In the genomic region with DNA sequence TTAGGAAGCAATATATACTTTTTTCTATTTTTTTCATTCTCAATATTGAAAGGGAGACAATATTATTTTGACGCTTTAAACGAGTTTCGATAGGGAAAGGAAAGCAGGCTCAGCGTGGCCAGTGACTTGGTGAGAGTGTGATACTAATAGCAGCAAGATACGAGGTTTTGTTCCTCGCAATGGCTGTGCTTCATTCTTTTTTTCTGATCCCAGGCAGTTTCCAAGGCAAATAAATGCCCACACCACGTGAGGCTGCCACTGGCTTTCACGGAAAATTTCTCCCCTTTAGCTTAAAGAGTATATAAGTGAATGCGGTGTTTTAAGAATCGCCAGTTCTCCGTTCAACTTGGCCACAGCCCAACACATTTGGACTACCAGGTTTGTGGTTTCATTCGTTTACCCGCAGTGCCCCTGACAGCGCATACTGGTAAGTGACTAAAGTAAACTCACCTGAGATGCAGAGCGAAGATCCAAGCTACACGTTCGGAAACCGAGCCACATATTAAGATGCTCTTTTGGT, we compare ENCODE assay signal across 9 cellular contexts.
DNase-seq lines count a peak whose midpoint lies in the region; ATAC-seq and TF ChIP-seq lines count a peak whose summit lies in the region.
"Had no signal": no experiment of that assay in that cellular context is flagged by ENCODE, and none has a peak within 500 bp of the region (broad histone marks: within the 10 kb centered on the region; RNA-seq: fewer than 3 reads in every experiment).

No MANE protein-coding gene starts in this region.

- dilution Hi-C loops in IMR-90 (cut with HindIII; ENCODE audit: low sequenced_read_pairs, unreplicated experiment): no loop called here

- peak overlapping the region; percentile 28; the same call in 1 of the 2 replicates for H3K4me3 ChIP-seq in IMR-90 (ENCODE audit: insufficient read depth, low read depth, low read length)
- peak overlapping the region; percentile 26 for H3K4me3 ChIP-seq in mesendoderm (ENCODE audit: low read length)

- H4K8ac ChIP-seq in IMR-90 (ENCODE audit: low read depth in 2 of 2, low read length in 2 of 2) (no peak overlapping the region), mesendoderm (ENCODE audit: low read depth, low read length) (no peak overlapping the region)

- H2BK15ac ChIP-seq in IMR-90 (ENCODE audit: low read depth, low read length): no peak overlapping the region
- no peak overlapping the region for H2BK15ac ChIP-seq in mesendoderm (replicated peaks; ENCODE audit: low read depth)

- no peak overlapping the region for H3K23ac ChIP-seq in IMR-90 (ENCODE audit: low read depth, low read length)
- peak overlapping the region; percentile 26 for H3K23ac ChIP-seq in mesendoderm (ENCODE audit: low read length)

- H3K4ac ChIP-seq in IMR-90 (ENCODE audit: low read depth, low read length): no peak overlapping the region
- H3K4ac ChIP-seq in mesendoderm (ENCODE audit: low read depth, low read length): no peak overlapping the region

- H2AK9ac ChIP-seq in IMR-90 (replicated peaks; ENCODE audit: low read depth, low read length, poor library complexity): no peak overlapping the region

- H2BK5ac ChIP-seq in IMR-90 (ENCODE audit: low read depth, low read length, poor library complexity, severe bottlenecking) (no peak overlapping the region), mesendoderm (ENCODE audit: low read length) (no peak overlapping the region)

- H3K27ac Mint-ChIP-seq in Calu3 (ENCODE audit: unreplicated experiment): peak overlapping the region; percentile 46
- peak overlapping the region; percentile 14 for H3K27ac Mint-ChIP-seq in activated naive CD8-positive, alpha-beta T cell treated with anti-CD3 and anti-CD28 coated beads, Interleukin-2, amount 10 ng/mL, durations not matched to agents 7 days and 5 days
- H3K27ac Mint-ChIP-seq: dendritic cell treated with granulocyte-macrophage colony-stimulating factor and Interleukin-4, amounts not matched to agents 40 ng/mL and 50 ng/mL, for 4 days had no signal

- intact Hi-C loops in Calu3 (cut with micrococcal nuclease; ENCODE audit: unreplicated experiment): loop anchor here (1.0 to 5.0 kb wide), 4 partner anchors 37 to 150 kb away; no protein-coding TSS in a partner anchor
- intact Hi-C loops in IMR-90 (cut with micrococcal nuclease): loop anchor here (5.0 kb wide), 1 partner anchor 83 kb away; no protein-coding TSS in a partner anchor

- H3K36me3 ChIP-seq in IMR-90 (ENCODE audit: control insufficient read depth, insufficient read depth, low read length) (no peaks in the 10 kb centered on the region), mesendoderm (ENCODE audit: control insufficient read depth, insufficient read depth, low read length) (no peaks in the 10 kb centered on the region)

- H2BK120ac ChIP-seq in IMR-90 (ENCODE audit: low read depth, low read length) (no peak overlapping the region), mesendoderm (ENCODE audit: low read depth, low read length) (no peak overlapping the region)

- H4K5ac ChIP-seq in IMR-90 (ENCODE audit: low read depth, low read length) (no peak overlapping the region), mesendoderm (ENCODE audit: low read length) (no peak overlapping the region)

- in situ Hi-C loops in IMR-90 (cut with MboI; ENCODE audit: low sequenced_read_pairs): no loop called here

- CTCF ChIA-PET in Calu3 (lab: Charles Lee): interaction anchor here (0.9 to 1.9 kb wide), 10 partner anchors 15 to 151 kb away, joined by 3 to 5 read pairs (median 3); no protein-coding TSS in a partner anchor
- CTCF ChIA-PET in IMR-90 (lab: Yijun Ruan, JAX): interaction anchor here (0.6 kb wide), 1 partner anchor 410 kb away, joined by 3 read pairs; no protein-coding TSS in a partner anchor

- H3K9me3 Mint-ChIP-seq in Calu3 (ENCODE audit: low read depth, unreplicated experiment): no peaks in the 10 kb centered on the region
- peaks cover 2% of the 10 kb centered on the region for H3K9me3 Mint-ChIP-seq in activated naive CD8-positive, alpha-beta T cell treated with anti-CD3 and anti-CD28 coated beads, Interleukin-2, amount 10 ng/mL, durations not matched to agents 7 days and 5 days

- H4K91ac ChIP-seq in IMR-90 (ENCODE audit: insufficient read depth, low read depth, low read length): no peak overlapping the region

- no peaks in the 10 kb centered on the region for H3K79me2 ChIP-seq in mesendoderm (ENCODE audit: control insufficient read depth, insufficient read depth, low read length)

- POLR2A ChIA-PET in IMR-90 (lab: Charles Lee; ENCODE audit: unreplicated experiment): no interaction called here
- POLR2A ChIA-PET in activated naive CD8-positive, alpha-beta T cell treated with anti-CD3 and anti-CD28 coated beads, Interleukin-2, amount 10 ng/mL, durations not matched to agents 7 days and 5 days (lab: Charles Lee): interaction anchor here (0.5 to 0.9 kb wide), 2 partner anchors 225 to 297 kb away, joined by 3 to 5 read pairs; no protein-coding TSS in a partner anchor

- H3K9me3 ChIP-seq in IMR-90 (ENCODE audit: control insufficient read depth, insufficient read depth, low read length): no peaks in the 10 kb centered on the region

- no peak for TF ChIP-seq CTCF in Calu3 (IDR thresholded peaks at IDR 0.05; ENCODE audit: unreplicated experiment)
- no peak for TF ChIP-seq CTCF in IMR-90 (conservative IDR thresholded peaks at IDR 0.05; ENCODE audit: low read depth, low read length)

- peaks cover 42% of the 10 kb centered on the region for H3K4me1 Mint-ChIP-seq in Calu3 (ENCODE audit: low read depth, unreplicated experiment)
- H3K4me1 Mint-ChIP-seq in activated naive CD8-positive, alpha-beta T cell treated with anti-CD3 and anti-CD28 coated beads, Interleukin-2, amount 10 ng/mL, durations not matched to agents 7 days and 5 days: peaks cover 49% of the 10 kb centered on the region

- H3K9me1 ChIP-seq in IMR-90 (ENCODE audit: insufficient read depth, low read length): no peaks in the 10 kb centered on the region

- H3K27me3 ChIP-seq in IMR-90 (ENCODE audit: control insufficient read depth, insufficient read depth, low read length) (no peaks in the 10 kb centered on the region), mesendoderm (ENCODE audit: insufficient read depth, low read length, poor library complexity) (no peaks in the 10 kb centered on the region)

- no peaks in the 10 kb centered on the region for H3K27me3 Mint-ChIP-seq in Calu3 (ENCODE audit: unreplicated experiment)
- H3K27me3 Mint-ChIP-seq in activated naive CD8-positive, alpha-beta T cell treated with anti-CD3 and anti-CD28 coated beads, Interleukin-2, amount 10 ng/mL, durations not matched to agents 7 days and 5 days: peaks cover 71% of the 10 kb centered on the region

- H3K56ac ChIP-seq in IMR-90 (ENCODE audit: extremely low read depth, insufficient read depth, low read length): no peak overlapping the region
- peak overlapping the region; percentile 71 for H3K56ac ChIP-seq in mesendoderm (ENCODE audit: low read length)

- peaks cover 1% of the 10 kb centered on the region; the same call in 1 of the 2 replicates for H3K4me1 ChIP-seq in IMR-90 (ENCODE audit: control insufficient read depth, insufficient read depth, low read length)
- peaks cover 8% of the 10 kb centered on the region for H3K4me1 ChIP-seq in mesendoderm (ENCODE audit: control insufficient read depth, low read depth, low read length)

- H3K27ac ChIP-seq in IMR-90 (ENCODE audit: insufficient read depth, low read length) (no peak overlapping the region), mesendoderm (ENCODE audit: low read depth, low read length) (no peak overlapping the region)

- H3K36me3 Mint-ChIP-seq in Calu3 (ENCODE audit: insufficient read depth, unreplicated experiment): peaks cover 57% of the 10 kb centered on the region
- H3K36me3 Mint-ChIP-seq in activated naive CD8-positive, alpha-beta T cell treated with anti-CD3 and anti-CD28 coated beads, Interleukin-2, amount 10 ng/mL, durations not matched to agents 7 days and 5 days: peaks cover 1% of the 10 kb centered on the region

- no peak overlapping the region for H3K9ac ChIP-seq in IMR-90 (ENCODE audit: low read depth, low read length)
- H3K9ac ChIP-seq in mesendoderm (ENCODE audit: low read length): peak overlapping the region; percentile 49

- no peak for TF ChIP-seq RAD21 in IMR-90 (IDR thresholded peaks at IDR 0.05; ENCODE audit: low read length)

- H3K18ac ChIP-seq in IMR-90 (ENCODE audit: low read depth, low read length) (no peak overlapping the region), mesendoderm (ENCODE audit: low read length) (no peak overlapping the region)

- H3K14ac ChIP-seq in IMR-90 (replicated peaks; ENCODE audit: low read depth, low read length): no peak overlapping the region

- H2BK20ac ChIP-seq in IMR-90 (ENCODE audit: low read depth, low read length): no peak overlapping the region

- DNase-seq in Calu3: peak; percentile 28
- no peak for DNase-seq in IMR-90
- DNase-seq in activated naive CD8-positive, alpha-beta T cell treated with anti-CD3 and anti-CD28 coated beads, Interleukin-2, amount 10 ng/mL, durations not matched to agents 7 days and 5 days: no peak
- DNase-seq in mesendoderm: no peak
- no peak for DNase-seq in effector CD8-positive, alpha-beta T cell (lab: John Stamatoyannopoulos, UW)
- DNase-seq in dermis blood vessel endothelial cell: no peak

- H3K4me2 ChIP-seq in IMR-90 (ENCODE audit: low read depth, low read length) (peak overlapping the region; percentile 78), mesendoderm (ENCODE audit: low read length) (peak overlapping the region; percentile 70)

- H2AK5ac ChIP-seq in IMR-90 (ENCODE audit: low read depth, low read length) (no peak overlapping the region), mesendoderm (ENCODE audit: low read length) (no peak overlapping the region)

- peak overlapping the region; percentile 83 for H3K4me3 Mint-ChIP-seq in Calu3 (ENCODE audit: low read depth, unreplicated experiment)
- peak overlapping the region; percentile 64 for H3K4me3 Mint-ChIP-seq in activated naive CD8-positive, alpha-beta T cell treated with anti-CD3 and anti-CD28 coated beads, Interleukin-2, amount 10 ng/mL, durations not matched to agents 7 days and 5 days
- H3K4me3 Mint-ChIP-seq: dendritic cell treated with granulocyte-macrophage colony-stimulating factor and Interleukin-4, amounts not matched to agents 40 ng/mL and 50 ng/mL, for 4 days had no signal

- H4K20me1 ChIP-seq in IMR-90 (ENCODE audit: insufficient read depth, low read length): no peaks in the 10 kb centered on the region

- 20% methylated on average over 3 of the region's 18 CpGs; no CpG with 5 or more reads in 1 of the 2 experiments for WGBS in IMR-90 (ENCODE audit: extremely low coverage in 2 of 2, insufficient read length in 1 of 2), 2 experiments
- WGBS in mesendoderm (ENCODE audit: extremely low coverage, insufficient coverage, low lambda C conversion rate): no CpG with 5 or more reads among the region's 18 CpGs

- BruUV-seq in Calu3 (replicated peaks; lab: Mats Ljungman, UMichigan) (no TSS peak), IMR-90 (replicated peaks; lab: Mats Ljungman, UMichigan) (no TSS peak)

- no peak overlapping the region for H2AFZ ChIP-seq in IMR-90 (replicated peaks; ENCODE audit: low read length, poor library complexity)

- TF ChIP-seq POLR2A in IMR-90 (IDR thresholded peaks at IDR 0.05; ENCODE audit: low read depth, low read length): no peak

- H3K79me1 ChIP-seq in IMR-90 (ENCODE audit: low read depth in 1 of 2, low read length in 2 of 2) (no peaks in the 10 kb centered on the region), mesendoderm (ENCODE audit: low read length) (no peaks in the 10 kb centered on the region)

- no peak for ATAC-seq in IMR-90 (ENCODE audit: low read depth)
- no peak for ATAC-seq in activated naive CD8-positive, alpha-beta T cell treated with anti-CD3 and anti-CD28 coated beads, Interleukin-2, amount 10 ng/mL, durations not matched to agents 7 days and 5 days (ENCODE audit: low read depth)
- no peak for ATAC-seq in GM19452 (IDR thresholded peaks at IDR 0.05; ENCODE audit: unreplicated experiment)
- ATAC-seq in GM19397 (IDR thresholded peaks at IDR 0.05; ENCODE audit: unreplicated experiment): no peak
